Comparison of ENCODE assay signal across 23 cellular contexts in the genomic region with DNA sequence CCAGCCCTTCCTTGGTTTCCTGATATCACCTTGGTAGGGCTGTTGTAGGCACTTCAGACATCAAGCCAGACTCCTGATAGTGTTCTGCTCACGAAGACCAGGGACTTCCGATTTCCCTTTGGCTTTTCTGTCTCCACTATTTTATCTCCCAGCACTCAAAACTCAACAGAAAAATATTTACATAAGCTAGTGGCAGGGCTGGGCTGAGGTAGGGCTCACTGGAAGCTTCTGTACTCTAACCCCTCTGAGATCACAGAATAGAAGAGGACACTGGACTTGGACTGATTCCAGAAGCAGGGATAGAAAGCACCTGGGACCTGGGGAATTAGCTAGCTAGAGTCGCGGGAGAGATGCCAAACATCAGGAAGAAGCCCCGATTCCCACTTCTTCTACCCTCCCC.
"Had no signal": no experiment of that assay in that cellular context is flagged by ENCODE, and none has a peak within 500 bp of the region (broad histone marks: within the 10 kb centered on the region; RNA-seq: fewer than 3 reads in every experiment).

No MANE protein-coding gene starts in this region.

- H3K27me3 ChIP-seq: suprapubic skin, thyroid gland, upper lobe of left lung, uterus had no signal

- H3K27ac Mint-ChIP-seq: memory B cell; mesothelial cell of epicardium; natural killer cell; stimulated activated effector memory CD8-positive, alpha-beta T cell treated with anti-CD3 and anti-CD28 coated beads, Interleukin-12 subunit alpha, Interleukin-12 subunit beta, amount 100 ng/mL, for 72 hours had no signal

- FAIRE-seq: endometrium, frontal cortex, islet of Langerhans had no signal

- H3K36me3 Mint-ChIP-seq: mesothelial cell of epicardium; natural killer cell; stimulated activated effector memory CD8-positive, alpha-beta T cell treated with anti-CD3 and anti-CD28 coated beads, Interleukin-12 subunit alpha, Interleukin-12 subunit beta, amount 100 ng/mL, for 72 hours had no signal

- H3K9me3 Mint-ChIP-seq: natural killer cell had no signal

- H3K4me1 Mint-ChIP-seq: memory B cell; mesothelial cell of epicardium; natural killer cell; neural crest cell; stimulated activated effector memory CD8-positive, alpha-beta T cell treated with anti-CD3 and anti-CD28 coated beads, Interleukin-12 subunit alpha, Interleukin-12 subunit beta, amount 100 ng/mL, for 72 hours had no signal

- H3K27ac ChIP-seq: coronary artery, heart left ventricle, lower lobe of right lung, suprapubic skin, thyroid gland, uterus had no signal

- H3K9me3 ChIP-seq: lower lobe of right lung, suprapubic skin, thyroid gland, uterus had no signal

- H3K4me3 ChIP-seq: coronary artery, heart left ventricle, lower lobe of right lung, suprapubic skin, thyroid gland, upper lobe of left lung, uterus had no signal

- ATAC-seq: esophagus mucosa; heart left ventricle; lower lobe of right lung; natural killer cell; stimulated activated effector memory CD8-positive, alpha-beta T cell treated with anti-CD3 and anti-CD28 coated beads, Interleukin-12 subunit alpha, Interleukin-12 subunit beta, amount 100 ng/mL, for 72 hours; stimulated activated naive CD8-positive, alpha-beta T cell treated with anti-CD3 and anti-CD28 coated beads, Interleukin-15, Interleukin-2, amounts not matched to agents 100 U/mL and 50 U/mL, for 24 hours had no signal

- H3K4me3 Mint-ChIP-seq: memory B cell; mesothelial cell of epicardium; natural killer cell; neural crest cell; stimulated activated effector memory CD8-positive, alpha-beta T cell treated with anti-CD3 and anti-CD28 coated beads, Interleukin-12 subunit alpha, Interleukin-12 subunit beta, amount 100 ng/mL, for 72 hours had no signal

- DNase-seq: effector memory CD4-positive, alpha-beta T cell; heart left ventricle; hypothalamus; kidney glomerular epithelial cell; lower lobe of right lung; natural killer cell; posterior cingulate gyrus; stimulated activated CD4-positive, alpha-beta T cell treated with anti-CD3 and anti-CD28 coated beads, Interleukin-4, amount 100 ng/mL, for 1 hour; stimulated activated CD8-positive, alpha-beta memory T cell treated with anti-CD3 and anti-CD28 coated beads, Interleukin-4, amount 100 ng/mL, for 48 hours; stimulated activated naive CD8-positive, alpha-beta T cell treated with anti-CD3 and anti-CD28 coated beads, Interleukin-15, Interleukin-2, amounts not matched to agents 100 U/mL and 50 U/mL, for 24 hours; thyroid gland; upper lobe of left lung; uterus had no signal

- H3K36me3 ChIP-seq: heart left ventricle, lower lobe of right lung, suprapubic skin, thyroid gland, upper lobe of left lung, uterus had no signal

- H3K4me1 ChIP-seq: heart left ventricle, lower lobe of right lung, suprapubic skin, thyroid gland, upper lobe of left lung, uterus had no signal
